ENCODE assay signal across 25 cellular contexts in the genomic region with DNA sequence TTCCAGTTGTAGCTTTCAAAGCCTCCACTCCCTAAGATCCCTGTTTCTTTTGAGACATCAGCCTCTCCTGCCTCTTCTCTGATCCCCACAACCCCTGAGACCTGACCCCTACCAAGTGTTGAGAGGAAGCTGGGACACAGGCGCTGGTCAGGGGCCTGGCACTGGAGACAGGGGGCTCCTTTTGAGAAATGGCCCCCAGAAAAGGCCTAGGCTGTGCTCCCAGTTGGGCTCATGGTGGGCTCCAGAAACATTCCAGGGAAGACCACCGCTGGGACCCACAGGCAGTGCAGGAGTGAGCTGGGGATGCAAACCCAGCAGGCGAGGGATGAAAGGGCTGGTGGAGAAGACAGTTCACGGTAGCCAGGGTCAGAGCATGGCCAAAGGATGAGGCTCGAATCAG. TPM values are rescaled to one million over a fixed set of nuclear protein-coding genes. Genes with fewer than 3 reads are reported as not detected.
"Had no signal": no experiment of that assay in that cellular context is flagged by ENCODE, and none has a peak within 500 bp of the region (broad histone marks: within the 10 kb centered on the region; RNA-seq: fewer than 3 reads in every experiment).

No MANE protein-coding gene starts in this region.

- H3K4me3 Mint-ChIP-seq: endodermal cell; stimulated activated memory B cell treated with anti-CD40 and anti-IgM and Interleukin-4, amounts not matched to agents 10 μg/mL and 1 μg/mL and 100 μg/mL, for 72 hours; stimulated activated naive CD8-positive, alpha-beta T cell treated with anti-CD3 and anti-CD28 coated beads, Interleukin-15, Interleukin-2, amounts not matched to agents 100 ng/mL and 50 ng/mL, for 24 hours had no signal

- H3K9me3 ChIP-seq: colonic mucosa, heart left ventricle, mucosa of descending colon, testis, tibial nerve, upper lobe of right lung, vagina had no signal

- H3K4me1 ChIP-seq: colonic mucosa, vagina had no signal

- H3K9me3 Mint-ChIP-seq: endodermal cell; naive thymus-derived CD8-positive, alpha-beta T cell; stimulated activated memory B cell treated with anti-CD40 and anti-IgM and Interleukin-4, amounts not matched to agents 10 μg/mL and 1 μg/mL and 100 μg/mL, for 72 hours; stimulated activated naive CD8-positive, alpha-beta T cell treated with anti-CD3 and anti-CD28 coated beads, Interleukin-15, Interleukin-2, amounts not matched to agents 100 ng/mL and 50 ng/mL, for 24 hours had no signal

- H3K27ac ChIP-seq: colonic mucosa, heart left ventricle, testis, tibial nerve, upper lobe of right lung, vagina had no signal

- H3K4me2 ChIP-seq: smooth muscle cell had no signal

- ATAC-seq: heart left ventricle; left colon; mucosa of descending colon; naive thymus-derived CD8-positive, alpha-beta T cell; stimulated activated memory B cell treated with anti-CD40 and anti-IgM and Interleukin-4, amounts not matched to agents 10 μg/mL and 1 μg/mL and 100 μg/mL, for 72 hours; upper lobe of right lung had no signal

- DNase-seq: cerebellar nuclear complex; colonic mucosa; effector CD4-positive, alpha-beta T cell; endodermal cell; erythroblast; foreskin melanocyte; heart left ventricle; hippocampal formation; left colon; mucosa of descending colon; naive thymus-derived CD8-positive, alpha-beta T cell; stimulated activated CD4-positive, alpha-beta T cell treated with anti-CD3 and anti-CD28 coated beads, Interleukin-4, amount 100 ng/mL, for 1 hour; stimulated activated CD8-positive, alpha-beta memory T cell treated with anti-CD3 and anti-CD28 coated beads, Interleukin-4, amount 100 ng/mL, for 48 hours; testis had no signal

- H3K27ac Mint-ChIP-seq: endodermal cell; stimulated activated memory B cell treated with anti-CD40 and anti-IgM and Interleukin-4, amounts not matched to agents 10 μg/mL and 1 μg/mL and 100 μg/mL, for 72 hours; stimulated activated naive CD8-positive, alpha-beta T cell treated with anti-CD3 and anti-CD28 coated beads, Interleukin-15, Interleukin-2, amounts not matched to agents 100 ng/mL and 50 ng/mL, for 24 hours had no signal

- H3K27me3 ChIP-seq: colonic mucosa, heart left ventricle, testis, tibial nerve, upper lobe of right lung, vagina had no signal

- H3K36me3 ChIP-seq: colonic mucosa, heart left ventricle, tibial nerve, upper lobe of right lung, vagina had no signal

- H3K4me3 ChIP-seq: colonic mucosa, heart left ventricle, mucosa of descending colon, smooth muscle cell, testis, tibial nerve, upper lobe of right lung, vagina had no signal

- H3K36me3 Mint-ChIP-seq: naive thymus-derived CD8-positive, alpha-beta T cell; stimulated activated memory B cell treated with anti-CD40 and anti-IgM and Interleukin-4, amounts not matched to agents 10 μg/mL and 1 μg/mL and 100 μg/mL, for 72 hours had no signal

RNA-seq across cellular contexts. Expression of a gene that starts 16.6 kb away (rescaled TPM):
- total RNA-seq: glomerular endothelial cell; kidney epithelial cell; lung microvascular endothelial cell; naive thymus-derived CD8-positive, alpha-beta T cell; pulmonary artery endothelial cell; upper lobe of right lung; vagina had no signal
- polyA plus RNA-seq: endothelial cell of umbilical vein; naive thymus-derived CD8-positive, alpha-beta T cell; smooth muscle cell had no signal
